ENCODE assay signal across 29 cellular contexts in genomic region chr4:40087799-40088366, GRCh38.
"Had no signal": no experiment of that assay in that cellular context is flagged by ENCODE, and none has a peak within 500 bp of the region (broad histone marks: within the 10 kb centered on the region; RNA-seq: fewer than 3 reads in every experiment).

No MANE protein-coding gene starts in this region.

- H3K36me3 ChIP-seq: colonic mucosa, esophagus muscularis mucosa, esophagus squamous epithelium, gastrocnemius medialis, gastroesophageal sphincter, heart left ventricle, heart right ventricle had no signal

- H3K4me1 Mint-ChIP-seq: endodermal cell had no signal

- H3K9me3 Mint-ChIP-seq: dendritic cell treated with granulocyte-macrophage colony-stimulating factor and Interleukin-4, amounts not matched to agents 40 ng/mL and 50 ng/mL, for 4 days; effector memory CD8-positive, alpha-beta T cell; endodermal cell had no signal

- H3K4me2 ChIP-seq: hepatocyte had no signal

- H3K27me3 ChIP-seq: colonic mucosa, dorsolateral prefrontal cortex, esophagus muscularis mucosa, esophagus squamous epithelium, foreskin keratinocyte, gastrocnemius medialis, gastroesophageal sphincter, heart left ventricle, heart right ventricle, hepatocyte had no signal

- FAIRE-seq: endometrium, endothelial cell of umbilical vein, frontal cortex had no signal

- DNase-seq: colonic mucosa; cortex of kidney; dermis blood vessel endothelial cell; dorsolateral prefrontal cortex; effector CD4-positive, alpha-beta T cell; effector CD8-positive, alpha-beta T cell; effector memory CD4-positive, alpha-beta T cell; effector memory CD8-positive, alpha-beta T cell; endodermal cell; erythroblast; esophagus squamous epithelium; foreskin fibroblast; foreskin keratinocyte; foreskin melanocyte; gastrocnemius medialis; glutamatergic neuron; head of caudate nucleus; heart left ventricle; heart right ventricle had no signal

- H3K4me1 ChIP-seq: colonic mucosa, esophagus muscularis mucosa, esophagus squamous epithelium, foreskin keratinocyte, gastrocnemius medialis, gastroesophageal sphincter, heart left ventricle, heart right ventricle had no signal

- H3K27ac ChIP-seq: colonic mucosa, coronary artery, dorsolateral prefrontal cortex, epithelial cell of prostate, esophagus muscularis mucosa, esophagus squamous epithelium, foreskin keratinocyte, gastrocnemius medialis, gastroesophageal sphincter, heart left ventricle, heart right ventricle, hepatocyte had no signal

- H2AFZ ChIP-seq: hepatocyte had no signal

- H3K27ac Mint-ChIP-seq: dendritic cell treated with granulocyte-macrophage colony-stimulating factor and Interleukin-4, amounts not matched to agents 40 ng/mL and 50 ng/mL, for 4 days; endodermal cell had no signal

- H3K27me3 Mint-ChIP-seq: dendritic cell treated with granulocyte-macrophage colony-stimulating factor and Interleukin-4, amounts not matched to agents 40 ng/mL and 50 ng/mL, for 4 days; effector memory CD8-positive, alpha-beta T cell had no signal

- ATAC-seq: effector memory CD8-positive, alpha-beta T cell; esophagus mucosa; foreskin keratinocyte; gastrocnemius medialis; gastroesophageal sphincter; heart left ventricle; heart right ventricle had no signal

- H3K4me3 ChIP-seq: colonic mucosa, coronary artery, dorsolateral prefrontal cortex, esophagus muscularis mucosa, esophagus squamous epithelium, gastrocnemius medialis, gastroesophageal sphincter, heart left ventricle, heart right ventricle, hepatocyte had no signal

- H3K4me3 Mint-ChIP-seq: dendritic cell treated with granulocyte-macrophage colony-stimulating factor and Interleukin-4, amounts not matched to agents 40 ng/mL and 50 ng/mL, for 4 days; effector memory CD8-positive, alpha-beta T cell; endodermal cell had no signal

- H3K9me3 ChIP-seq: colonic mucosa, esophagus muscularis mucosa, esophagus squamous epithelium, gastrocnemius medialis, gastroesophageal sphincter had no signal
